8 cellular contexts compared by ENCODE assay signal in the genomic region with DNA sequence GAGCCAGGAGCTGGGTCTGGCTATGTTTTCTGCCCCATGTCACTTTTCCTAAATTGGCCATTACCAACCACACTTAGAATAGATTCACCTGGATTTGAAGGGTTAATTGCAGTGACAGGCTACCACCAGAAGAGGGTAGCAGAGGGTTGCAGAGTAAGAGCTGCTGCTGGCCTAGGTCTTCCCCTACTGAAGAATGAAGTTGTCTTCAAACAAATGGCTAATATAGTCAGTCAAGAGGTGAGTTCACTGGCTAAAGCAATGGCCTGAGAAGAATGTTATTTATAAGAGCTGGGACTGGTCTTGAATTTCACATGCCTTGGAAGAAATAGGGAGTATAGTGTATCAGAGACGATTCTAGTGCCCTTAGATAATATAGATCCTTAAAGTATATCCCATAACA. TPM values are rescaled to one million over a fixed set of nuclear protein-coding genes. Genes with fewer than 3 reads are reported as not detected.
A peak's percentile ranks its signal among the peaks of the same experiment; 100 is the strongest.
DNase-seq lines count a peak whose midpoint lies in the region; ATAC-seq, FAIRE-seq and TF ChIP-seq lines count a peak whose summit lies in the region.
"Not testable (repeated sequence)": the region's sequence is repeated elsewhere in the genome, so short reads cannot be mapped to it uniquely, and the experiment has no call there.

No MANE protein-coding gene starts in this region.

- H3K4me3 ChIP-seq in Caco-2 (ENCODE audit: low read depth, low read length); LNCaP clone FGC (ENCODE audit: low read depth, low read length); kidney epithelial cell (ENCODE audit: low read depth, low read length); smooth muscle cell: not testable (repeated sequence)

- not testable (repeated sequence) for H3K9ac ChIP-seq in smooth muscle cell (ENCODE audit: low read depth)

- H3K4me2 ChIP-seq in smooth muscle cell: not testable (repeated sequence)

- CTCF ChIA-PET in Caco-2 (lab: Charles Lee): not testable (repeated sequence)

- intact Hi-C loops in Caco-2 (cut with micrococcal nuclease; ENCODE audit: unreplicated experiment): loop anchor here (1.0 to 10.0 kb wide), 4 partner anchors 237 to 519 kb away; no protein-coding TSS in a partner anchor

- peak; percentile 89 for ATAC-seq in HG02852 (IDR thresholded peaks at IDR 0.05; ENCODE audit: unreplicated experiment)

- H3K79me2 ChIP-seq in smooth muscle cell (ENCODE audit: low read depth): not testable (repeated sequence)

- not testable (repeated sequence) for H3K4me3 Mint-ChIP-seq in Caco-2 (ENCODE audit: unreplicated experiment)

- TF ChIP-seq CTCF in Caco-2 (IDR thresholded peaks at IDR 0.05; ENCODE audit: insufficient read depth in 1 of 2, low read depth in 1 of 2, low read length in 1 of 2, severe bottlenecking in 1 of 2, unreplicated experiment in 1 of 2): peak; percentile 91 to 98
- TF ChIP-seq CTCF in LNCaP clone FGC (IDR thresholded peaks at IDR 0.05; ENCODE audit: control insufficient read depth, extremely low read depth, insufficient read depth): peak; percentile 68
- TF ChIP-seq CTCF in kidney epithelial cell (IDR thresholded peaks at IDR 0.05; ENCODE audit: insufficient read depth, low read length, poor library complexity, severe bottlenecking): peak; percentile 64
- TF ChIP-seq CTCF in smooth muscle cell (IDR thresholded peaks at IDR 0.05; ENCODE audit: borderline replicate concordance, insufficient read depth, poor library complexity, severe bottlenecking): peak; percentile 70

- H3K9me3 Mint-ChIP-seq in Caco-2 (ENCODE audit: unreplicated experiment): not testable (repeated sequence)

- H3K36me3 ChIP-seq in Caco-2 (ENCODE audit: control insufficient read depth, insufficient read depth, low read length); kidney epithelial cell (ENCODE audit: control insufficient read depth, insufficient read depth, low read length); smooth muscle cell (ENCODE audit: low read depth): not testable (repeated sequence)

- DNase-seq in Caco-2 (peak; percentile 45 to 53), SW480 (ENCODE audit: low spot score) (peak; percentile 29), dermis microvascular lymphatic vessel endothelial cell (ENCODE audit: low read depth in 2 of 2) (peak; percentile 12 to 43)
- not testable (repeated sequence) for DNase-seq in GM19239 (ENCODE audit: insufficient read length, low spot score); LNCaP clone FGC (ENCODE audit: low read depth); kidney epithelial cell (ENCODE audit: low read depth); smooth muscle cell (lab: John Stamatoyannopoulos, UW; ENCODE audit: unreplicated experiment)

- not testable (repeated sequence) for H3K4me1 ChIP-seq in Caco-2; smooth muscle cell (ENCODE audit: low read depth)

- H3K27me3 ChIP-seq in Caco-2 (replicated peaks; ENCODE audit: control insufficient read depth, insufficient read depth, low read length); kidney epithelial cell (ENCODE audit: control insufficient read depth, insufficient read depth, low read length); smooth muscle cell (ENCODE audit: low read depth): not testable (repeated sequence)

- not testable (repeated sequence) for H3K27ac ChIP-seq in smooth muscle cell (ENCODE audit: low read depth)

- not testable (repeated sequence) for H3K4me1 Mint-ChIP-seq in Caco-2 (ENCODE audit: low read depth, unreplicated experiment)

- WGBS in smooth muscle cell (ENCODE audit: low lambda C conversion rate): 100% methylated on average over 1 of the region's 1 CpG

- H3K27me3 Mint-ChIP-seq in Caco-2 (ENCODE audit: insufficient read depth, unreplicated experiment): not testable (repeated sequence)

- POLR2A ChIA-PET in Caco-2 (lab: Charles Lee): not testable (repeated sequence)

- not testable (repeated sequence) for H3K9me3 ChIP-seq in Caco-2; smooth muscle cell (replicated peaks; ENCODE audit: low read depth)

- not testable (repeated sequence) for H2AFZ ChIP-seq in smooth muscle cell (ENCODE audit: low read depth)

- not testable (repeated sequence) for BruUV-seq in Caco-2 (replicated peaks; lab: Mats Ljungman, UMichigan)

- H3F3A ChIP-seq in smooth muscle cell (ENCODE audit: low read depth): not testable (repeated sequence)

- FAIRE-seq in GM19239 (lab: Jason Lieb, UNC): peak; percentile 90

- not testable (repeated sequence) for H3K36me3 Mint-ChIP-seq in Caco-2 (ENCODE audit: insufficient read depth, unreplicated experiment)

- not testable (repeated sequence) for H3K27ac Mint-ChIP-seq in Caco-2 (ENCODE audit: unreplicated experiment)

- H4K20me1 ChIP-seq in smooth muscle cell (ENCODE audit: low read depth): not testable (repeated sequence)

RNA-seq across cellular contexts. Expression of gene GRM5, which starts 32.2 kb away (rescaled TPM):
- total RNA-seq in Caco-2 (2022) (not detected in 2 replicates), dermis microvascular lymphatic vessel endothelial cell (under 0.01 TPM in 2 replicates), kidney epithelial cell (0.17 and 0.34 TPM in 2 replicates), smooth muscle cell (0.04 TPM in 1 of 2 replicates, not detected in the other)
- 0.05 TPM in 1 of 2 replicates, not detected in the other for polyA plus RNA-seq in smooth muscle cell
